Comparison of ENCODE assay signal across 8 cellular contexts in genomic region chr14:75294649-75295033, GRCh38. TPM values are rescaled to one million over a fixed set of nuclear protein-coding genes. Genes with fewer than 3 reads are reported as not detected.
A peak's percentile ranks its signal among the peaks of the same experiment; 100 is the strongest.
DNase-seq lines count a peak whose midpoint lies in the region; ATAC-seq, FAIRE-seq and TF ChIP-seq lines count a peak whose summit lies in the region.

No MANE protein-coding gene starts in this region.

- DNase-seq in left cardiac atrium (no peak), Right ventricle myocardium superior (no peak), kidney (no peak), suprapubic skin (ENCODE audit: low spot score in 2 of 2) (no peak), NCI-H1436 (lab: John Stamatoyannopoulos, UW) (no peak)
- no peak for DNase-seq in activated naive CD8-positive, alpha-beta T cell treated with anti-CD3 and anti-CD28 coated beads, Interleukin-2, amount 10 ng/mL, durations not matched to agents 7 days and 5 days
- no peak for DNase-seq in stimulated activated CD4-positive, alpha-beta T cell treated with anti-CD3 and anti-CD28 coated beads, Interleukin-15, amount 100 ng/mL, for 24 hours

- H3K27me3 ChIP-seq in suprapubic skin = no peaks in the 10 kb centered on the region

- ATAC-seq in left cardiac atrium (peak; percentile 0 to 1), Right ventricle myocardium superior (ENCODE audit: poor library complexity) (no peak), HG02623 (IDR thresholded peaks at IDR 0.05; ENCODE audit: unreplicated experiment) (no peak)
- no peak for ATAC-seq in activated naive CD8-positive, alpha-beta T cell treated with anti-CD3 and anti-CD28 coated beads, Interleukin-2, amount 10 ng/mL, durations not matched to agents 7 days and 5 days (ENCODE audit: low read depth)

- POLR2A ChIA-PET in activated naive CD8-positive, alpha-beta T cell treated with anti-CD3 and anti-CD28 coated beads, Interleukin-2, amount 10 ng/mL, durations not matched to agents 7 days and 5 days (lab: Charles Lee) = interaction anchor here (0.6 to 2.6 kb wide), 13 partner anchors 11 to 467 kb away, joined by 3 to 20 read pairs (median 4); partner anchors contain the start of genes FOS, NEK9 and TMED10

- H3K27me3 Mint-ChIP-seq in activated naive CD8-positive, alpha-beta T cell treated with anti-CD3 and anti-CD28 coated beads, Interleukin-2, amount 10 ng/mL, durations not matched to agents 7 days and 5 days = peaks cover 14% of the 10 kb centered on the region

- H3K4me1 Mint-ChIP-seq in activated naive CD8-positive, alpha-beta T cell treated with anti-CD3 and anti-CD28 coated beads, Interleukin-2, amount 10 ng/mL, durations not matched to agents 7 days and 5 days = peaks cover 12% of the 10 kb centered on the region

- peak; percentile 14 for TF ChIP-seq CTCF in kidney (IDR thresholded peaks at IDR 0.05; ENCODE audit: borderline replicate concordance, extremely low read depth, insufficient read depth)
- no peak for TF ChIP-seq CTCF in suprapubic skin (IDR thresholded peaks at IDR 0.05)

- peak overlapping the region; percentile 78 to 84 for H3K4me3 ChIP-seq in kidney (ENCODE audit: low read length in 2 of 2)
- H3K4me3 ChIP-seq in suprapubic skin = peak overlapping the region; percentile 62

- H3K27ac ChIP-seq in kidney (ENCODE audit: low read depth in 2 of 2, low read length in 2 of 2) (peak overlapping the region; percentile 91 to 97), suprapubic skin (peak overlapping the region; percentile 97)

- no peaks in the 10 kb centered on the region for H3K36me3 Mint-ChIP-seq in activated naive CD8-positive, alpha-beta T cell treated with anti-CD3 and anti-CD28 coated beads, Interleukin-2, amount 10 ng/mL, durations not matched to agents 7 days and 5 days

- H3K9ac ChIP-seq in kidney (ENCODE audit: low read length in 2 of 2) = peak overlapping the region; percentile 85 to 93

- no peaks in the 10 kb centered on the region for H3K9me3 ChIP-seq in kidney (ENCODE audit: control insufficient read depth in 1 of 2, low read length in 2 of 2)
- H3K9me3 ChIP-seq in suprapubic skin = no peaks in the 10 kb centered on the region

- TF ChIP-seq EP300 in suprapubic skin (IDR thresholded peaks at IDR 0.05) = no peak

- FAIRE-seq in kidney (lab: Jason Lieb, UNC) = no peak

- intact Hi-C loops in left cardiac atrium (cut with DNase I) = loop anchor here in 1 of 2 donors (5.0 kb wide), 1 partner anchor 57 kb away; no protein-coding TSS in a partner anchor
- intact Hi-C loops in Right ventricle myocardium superior (cut with DNase I) = no loop called here
- intact Hi-C loops in kidney (cut with DNase I) = no loop called here

- H3K36me3 ChIP-seq in kidney (ENCODE audit: control insufficient read depth in 1 of 2, insufficient read depth in 2 of 2, low read length in 2 of 2) = no peaks in the 10 kb centered on the region
- no peaks in the 10 kb centered on the region for H3K36me3 ChIP-seq in suprapubic skin

- no peaks in the 10 kb centered on the region for H3K9me3 Mint-ChIP-seq in activated naive CD8-positive, alpha-beta T cell treated with anti-CD3 and anti-CD28 coated beads, Interleukin-2, amount 10 ng/mL, durations not matched to agents 7 days and 5 days

- 0% methylated on average over 9 of the region's 9 CpGs for WGBS in suprapubic skin

- no peak for TF ChIP-seq POLR2A in suprapubic skin (IDR thresholded peaks at IDR 0.05)

- H3K4me1 ChIP-seq in kidney (ENCODE audit: control insufficient read depth in 1 of 2, insufficient read depth in 1 of 2, low read depth in 1 of 2, low read length in 2 of 2) (peaks cover 7 to 10% of the 10 kb centered on the region in 2 donors), suprapubic skin (peaks cover 53% of the 10 kb centered on the region)

- H3K4me3 Mint-ChIP-seq in activated naive CD8-positive, alpha-beta T cell treated with anti-CD3 and anti-CD28 coated beads, Interleukin-2, amount 10 ng/mL, durations not matched to agents 7 days and 5 days = peak overlapping the region; percentile 88

- peak overlapping the region; percentile 58 for H3K27ac Mint-ChIP-seq in activated naive CD8-positive, alpha-beta T cell treated with anti-CD3 and anti-CD28 coated beads, Interleukin-2, amount 10 ng/mL, durations not matched to agents 7 days and 5 days

RNA-seq across cellular contexts. Expression of gene FOS, which starts 16.0 kb away (rescaled TPM):
- 100 to 1,000 TPM in 1 of 2 donors, 10 to 100 TPM in 1; 69.4 to 160 TPM for total RNA-seq in left cardiac atrium
- total RNA-seq in Right ventricle myocardium superior = 11.9 TPM
- total RNA-seq in activated naive CD8-positive, alpha-beta T cell treated with anti-CD3 and anti-CD28 coated beads, Interleukin-2, amount 10 ng/mL, durations not matched to agents 7 days and 5 days = 10 to 100 TPM; 60.3 to 61.7 TPM
- 116 TPM for total RNA-seq in kidney
- 193 TPM for polyA plus RNA-seq in kidney (ENCODE audit: insufficient read depth, low read depth, low replicate concordance)
- total RNA-seq in suprapubic skin = 1,000 to 10,000 TPM; 2,120 to 3,987 (median 3,212) TPM

Comparison
In these comparisons a context has a peak if more than half of its experiments do, and no peak if none do; other contexts are left out.
1. ATAC-seq: peak in left cardiac atrium (2 of 2); none in Right ventricle myocardium superior (single experiment), activated naive CD8-positive, alpha-beta T cell treated with anti-CD3 and anti-CD28 coated beads, Interleukin-2, amount 10 ng/mL, durations not matched to agents 7 days and 5 days (single experiment) and HG02623 (single experiment).
2. RNA of gene FOS, which starts 16.0 kb away (total RNA-seq): 2,120 to 3,987 TPM in suprapubic skin; 69.4 to 160 TPM in left cardiac atrium, 116 TPM in kidney (single experiment), 60.3 to 61.7 TPM in activated naive CD8-positive, alpha-beta T cell treated with anti-CD3 and anti-CD28 coated beads, Interleukin-2, amount 10 ng/mL, durations not matched to agents 7 days and 5 days and 11.9 TPM in Right ventricle myocardium superior (single experiment); every median in the first group is over 10 times any median in the second.